In genomic region chr1:244180256-244180655, GRCh38 we compare ENCODE assay signal across 18 cellular contexts.
DNase-seq lines count a peak whose midpoint lies in the region; ATAC-seq and TF ChIP-seq lines count a peak whose summit lies in the region.
"Had no signal": no experiment of that assay in that cellular context is flagged by ENCODE, and none has a peak within 500 bp of the region (broad histone marks: within the 10 kb centered on the region; RNA-seq: fewer than 3 reads in every experiment).

No MANE protein-coding gene starts in this region.

- H3K23ac ChIP-seq in mesenchymal stem cell (ENCODE audit: low read length in 2 of 2) = no peak overlapping the region

- peak; percentile 13 for DNase-seq in EL
- DNase-seq in cardiac fibroblast (ENCODE audit: low read depth in 2 of 2) = peak; percentile 25 to 39
- peak; percentile 33 for DNase-seq in fibroblast of pulmonary artery (ENCODE audit: low read depth)
- peak; percentile 12 for DNase-seq in mesenchymal stem cell
- no peak for DNase-seq in Karpas-422
- no peak for DNase-seq in SHP77 (lab: John Stamatoyannopoulos, UW)
- DNase-seq in gastrocnemius medialis = no peak
- no peak for DNase-seq in WERI-Rb-1
- DNase-seq: H7; HFFc6; NCI-H1694; NCI-H2081; NCI-H2171; NCI-H345; NCI-H524; NCI-H774; NK-92 treated with Interleukin-12 subunit alpha and Interleukin-12 subunit beta, amount 100 ng/mL, for 24 hours had no signal

- H2AFZ ChIP-seq in mesenchymal stem cell (ENCODE audit: low read depth, low read length) (no peak overlapping the region), Karpas-422 (ENCODE audit: low read length) (no peak overlapping the region)

- no peak overlapping the region for H2BK120ac ChIP-seq in mesenchymal stem cell (ENCODE audit: low read depth, low read length)

- no peaks in the 10 kb centered on the region for H3K79me2 ChIP-seq in Karpas-422 (ENCODE audit: low read length)

- no peak overlapping the region for H4K91ac ChIP-seq in mesenchymal stem cell (ENCODE audit: low read length)

- H3K18ac ChIP-seq in mesenchymal stem cell (ENCODE audit: low read depth in 1 of 2, low read length in 2 of 2) = no peak overlapping the region

- H3K79me1 ChIP-seq in mesenchymal stem cell (replicated peaks; ENCODE audit: low read length, poor library complexity, severe bottlenecking) = no peaks in the 10 kb centered on the region

- ATAC-seq in gastrocnemius medialis = no peak

- H3K27me3 ChIP-seq in mesenchymal stem cell (ENCODE audit: control insufficient read depth in 1 of 2, insufficient read depth in 1 of 2, low read length in 2 of 2) (peaks cover 0 to 4% of the 10 kb centered on the region in 2 experiments), Karpas-422 (ENCODE audit: low read length) (no peaks in the 10 kb centered on the region), gastrocnemius medialis (no peaks in the 10 kb centered on the region), WERI-Rb-1 (ENCODE audit: insufficient read depth, low read depth, severe bottlenecking) (no peaks in the 10 kb centered on the region)

- TF ChIP-seq CTCF in cardiac fibroblast (IDR thresholded peaks at IDR 0.05; ENCODE audit: low read depth, low read length) = no peak
- TF ChIP-seq CTCF in fibroblast of pulmonary artery (IDR thresholded peaks at IDR 0.05; ENCODE audit: low read length, missing control alignments) = no peak
- no peak for TF ChIP-seq CTCF in gastrocnemius medialis (IDR thresholded peaks at IDR 0.05 in 4 of 5, conservative IDR thresholded peaks at IDR 0.05 in 1 of 5)
- no peak for TF ChIP-seq CTCF in WERI-Rb-1 (IDR thresholded peaks at IDR 0.05; ENCODE audit: low read depth, low read length)

- no peak overlapping the region for H2BK5ac ChIP-seq in mesenchymal stem cell (ENCODE audit: low read depth, low read length, poor library complexity, severe bottlenecking)

- no peaks in the 10 kb centered on the region for H4K20me1 ChIP-seq in Karpas-422 (ENCODE audit: insufficient read depth, low read depth, low read length)

- H2BK15ac ChIP-seq in mesenchymal stem cell (ENCODE audit: low read depth, poor library complexity, severe bottlenecking) = no peak overlapping the region

- H3K14ac ChIP-seq in mesenchymal stem cell (ENCODE audit: low read length in 2 of 2) = no peak overlapping the region

- no peak overlapping the region for H3K4me2 ChIP-seq in mesenchymal stem cell (ENCODE audit: low read length, poor library complexity, severe bottlenecking)
- no peak overlapping the region for H3K4me2 ChIP-seq in Karpas-422 (ENCODE audit: low read depth, low read length, poor library complexity, severe bottlenecking)

- H3K27ac ChIP-seq in mesenchymal stem cell (ENCODE audit: low read length, poor library complexity, severe bottlenecking) = peak overlapping the region; percentile 28
- H3K27ac ChIP-seq in Karpas-422 (ENCODE audit: low read length) = no peak overlapping the region
- no peak overlapping the region for H3K27ac ChIP-seq in gastrocnemius medialis
- H3K27ac ChIP-seq in WERI-Rb-1 = no peak overlapping the region
- H3K27ac ChIP-seq: HL-60 had no signal

- 70% methylated on average over 3 of the region's 3 CpGs for WGBS in mesenchymal stem cell

- no peak overlapping the region for H2BK12ac ChIP-seq in mesenchymal stem cell (ENCODE audit: low read length in 2 of 2)

- no peaks in the 10 kb centered on the region for H3K36me3 ChIP-seq in mesenchymal stem cell (ENCODE audit: control insufficient read depth in 1 of 2, insufficient read depth in 2 of 2, low read depth in 1 of 2, low read length in 2 of 2)
- no peaks in the 10 kb centered on the region for H3K36me3 ChIP-seq in Karpas-422 (ENCODE audit: insufficient read depth, low read length)
- no peaks in the 10 kb centered on the region for H3K36me3 ChIP-seq in gastrocnemius medialis
- no peaks in the 10 kb centered on the region for H3K36me3 ChIP-seq in WERI-Rb-1

- intact Hi-C loops in gastrocnemius medialis (cut with DNase I; ENCODE audit: low total_unique reads) = no loop called here

- H3K9ac ChIP-seq in mesenchymal stem cell (ENCODE audit: low read length) = no peak overlapping the region
- H3K9ac ChIP-seq in Karpas-422 (ENCODE audit: low read length) = no peak overlapping the region

- H3K4me1 ChIP-seq in mesenchymal stem cell (ENCODE audit: control insufficient read depth, insufficient read depth, low read depth, low read length) (peaks cover 8% of the 10 kb centered on the region), Karpas-422 (ENCODE audit: low read length) (no peaks in the 10 kb centered on the region), gastrocnemius medialis (no peaks in the 10 kb centered on the region)

- in situ Hi-C loops in gastrocnemius medialis (cut with MboI; ENCODE audit: low sequenced_read_pairs in 4 of 4) = no loop called here

- no peak overlapping the region for H4K8ac ChIP-seq in mesenchymal stem cell (ENCODE audit: low read length)

- H3K9me3 ChIP-seq in mesenchymal stem cell (ENCODE audit: control insufficient read depth, low read length) (peaks cover 3% of the 10 kb centered on the region), Karpas-422 (ENCODE audit: low read length) (no peaks in the 10 kb centered on the region), gastrocnemius medialis (no peaks in the 10 kb centered on the region), WERI-Rb-1 (ENCODE audit: severe bottlenecking) (no peaks in the 10 kb centered on the region)

- no peaks in the 10 kb centered on the region for H3K9me2 ChIP-seq in Karpas-422 (replicated peaks; ENCODE audit: insufficient read depth, low read length)

- TF ChIP-seq POLR2A in gastrocnemius medialis (IDR thresholded peaks at IDR 0.05) = no peak

- H3K4ac ChIP-seq in mesenchymal stem cell (ENCODE audit: low read depth in 1 of 2, low read length in 2 of 2) = no peak overlapping the region

- H2AK5ac ChIP-seq in mesenchymal stem cell (ENCODE audit: low read length, severe bottlenecking) = peak overlapping the region; percentile 58

- H3K4me3 ChIP-seq in cardiac fibroblast (replicated peaks in 1 of 2; ENCODE audit: low read depth in 2 of 2, low read length in 2 of 2) (no peak overlapping the region), fibroblast of pulmonary artery (replicated peaks; ENCODE audit: low read depth, low read length) (no peak overlapping the region), mesenchymal stem cell (ENCODE audit: insufficient read depth in 1 of 2, low read depth in 1 of 2, low read length in 2 of 2) (no peak overlapping the region), Karpas-422 (ENCODE audit: low read length) (no peak overlapping the region), gastrocnemius medialis (no peak overlapping the region), WERI-Rb-1 (ENCODE audit: low read depth, low read length) (no peak overlapping the region)

Comparison
In these comparisons a context has a peak if more than half of its experiments do, and no peak if none do; other contexts are left out.
1. DNase-seq: peak in EL (single experiment), cardiac fibroblast (2 of 2), fibroblast of pulmonary artery (single experiment) and mesenchymal stem cell (single experiment); none in Karpas-422 (single experiment), SHP77 (0 of 2), gastrocnemius medialis (0 of 2) and WERI-Rb-1 (single experiment).